Comparison of ENCODE assay signal across 9 cellular contexts in the genomic region with DNA sequence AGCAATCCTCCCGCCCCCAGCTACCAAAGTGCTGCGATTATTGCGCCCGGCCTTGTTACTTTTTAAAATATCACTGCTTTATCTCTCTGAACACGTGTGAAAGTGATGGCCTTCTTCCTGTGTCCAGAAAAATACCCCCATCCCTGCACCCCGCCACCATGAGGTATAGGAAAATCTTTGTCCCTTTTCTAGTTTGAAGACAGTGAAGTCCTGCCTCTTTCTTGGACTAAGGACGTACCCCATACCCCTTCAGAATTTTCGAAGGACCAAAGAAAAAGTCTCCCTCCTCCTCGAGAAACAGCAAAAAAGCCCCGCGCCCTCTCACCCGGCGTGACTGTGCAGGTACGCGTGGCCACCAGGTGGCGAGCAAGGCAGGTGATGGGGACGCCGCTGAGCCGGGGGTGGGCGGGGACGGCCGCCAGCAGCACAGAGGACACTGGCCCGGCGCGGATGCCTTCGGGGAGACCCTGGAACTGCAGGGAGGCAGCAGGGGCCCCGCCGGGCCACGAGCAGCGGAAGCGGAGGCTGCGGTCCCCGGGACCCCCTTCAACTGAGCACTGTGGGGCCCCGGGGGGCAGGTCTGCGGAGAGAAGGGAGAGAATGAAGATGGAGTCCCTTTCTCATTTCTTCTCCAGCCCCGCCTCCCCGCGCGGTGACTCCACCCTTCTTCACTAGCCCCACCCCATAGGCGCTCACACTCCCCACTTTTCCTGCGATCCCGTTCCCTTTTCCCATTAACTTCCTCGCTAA. TPM values are rescaled to one million over a fixed set of nuclear protein-coding genes. Genes with fewer than 3 reads are reported as not detected.
DNase-seq lines count a peak whose midpoint lies in the region; TF ChIP-seq lines count a peak whose summit lies in the region.
"Had no signal": no experiment of that assay in that cellular context is flagged by ENCODE, and none has a peak within 500 bp of the region (broad histone marks: within the 10 kb centered on the region; RNA-seq: fewer than 3 reads in every experiment).

No MANE protein-coding gene starts in this region.

- no peaks in the 10 kb centered on the region for H4K20me1 ChIP-seq in SK-N-SH (ENCODE audit: insufficient read depth)

- intact Hi-C loops in Caco-2 (cut with micrococcal nuclease; ENCODE audit: unreplicated experiment) (loop anchor here (1.0 to 2.0 kb wide), 5 partner anchors 16 to 318 kb away; no protein-coding TSS in a partner anchor), head of caudate nucleus (cut with DNase I) (no loop called here), testis (cut with DNase I; ENCODE audit: low total_unique reads) (no loop called here)

- H3K4me1 ChIP-seq in Caco-2 (peaks cover 26% of the 10 kb centered on the region), HUES64 (ENCODE audit: insufficient read depth, low read length) (peaks cover 12% of the 10 kb centered on the region), SK-N-SH (ENCODE audit: control insufficient read depth in 1 of 2, insufficient read depth in 2 of 2, low read depth in 1 of 2, low read length in 1 of 2) (peaks cover 0 to 8% of the 10 kb centered on the region in 2 experiments; a peak in 1 of 4 replicates), testis (no peaks in the 10 kb centered on the region)

- peaks cover 24% of the 10 kb centered on the region for H3K36me3 Mint-ChIP-seq in Caco-2 (ENCODE audit: insufficient read depth, unreplicated experiment)
- no peaks in the 10 kb centered on the region for H3K36me3 Mint-ChIP-seq in osteocyte (ENCODE audit: unreplicated experiment)

- H3K9me3 Mint-ChIP-seq in Caco-2 (ENCODE audit: unreplicated experiment) (no peaks in the 10 kb centered on the region), osteocyte (ENCODE audit: unreplicated experiment) (no peaks in the 10 kb centered on the region)

- H3K4me2 ChIP-seq in SK-N-SH, result peak overlapping the region; percentile 97

- no peak for TF ChIP-seq POLR2A in testis (IDR thresholded peaks at IDR 0.05)

- H3K4me1 Mint-ChIP-seq in Caco-2 (ENCODE audit: low read depth, unreplicated experiment) (peaks cover 25% of the 10 kb centered on the region), osteocyte (ENCODE audit: unreplicated experiment) (peaks cover 9% of the 10 kb centered on the region)

- 0 out of 4 replicates have a peak, but pooled peaks of 1 of the 2 experiments have one; percentile 5 for TF ChIP-seq EP300 in SK-N-SH (IDR thresholded peaks at IDR 0.05; ENCODE audit: borderline replicate concordance in 1 of 2, low read depth in 1 of 2, low read length in 1 of 2)

- TF ChIP-seq CTCF in Caco-2 (IDR thresholded peaks at IDR 0.05; ENCODE audit: insufficient read depth in 1 of 2, low read depth in 1 of 2, low read length in 1 of 2, severe bottlenecking in 1 of 2, unreplicated experiment in 1 of 2) (peak; percentile 92 to 94), GM20000 (IDR thresholded peaks at IDR 0.05; ENCODE audit: extremely low read depth, missing control alignments) (peak; percentile 89), SK-N-SH (IDR thresholded peaks at IDR 0.05) (peak; percentile 91), osteocyte (IDR thresholded peaks at IDR 0.05) (peak; percentile 92), testis (IDR thresholded peaks at IDR 0.05) (peak; percentile 72 to 89 (median 83))

- no peaks in the 10 kb centered on the region for H3K36me3 ChIP-seq in Caco-2 (ENCODE audit: control insufficient read depth, insufficient read depth, low read length)
- H3K36me3 ChIP-seq in HUES64 (ENCODE audit: insufficient read depth, low read length), result no peaks in the 10 kb centered on the region
- H3K36me3 ChIP-seq in SK-N-SH (replicated peaks in 1 of 2; ENCODE audit: control insufficient read depth in 1 of 2, insufficient read depth in 2 of 2, low read length in 1 of 2), result no peaks in the 10 kb centered on the region
- no peaks in the 10 kb centered on the region for H3K36me3 ChIP-seq in testis (ENCODE audit: low read depth, missing control alignments)

- POLR2A ChIA-PET in Caco-2 (lab: Charles Lee), result interaction anchor here (1.2 to 2.2 kb wide), 2 partner anchors 24 to 29 kb away, joined by 24 to 67 read pairs; no protein-coding TSS in a partner anchor
- POLR2A ChIA-PET in SK-N-SH (lab: Yijun Ruan, JAX), result no interaction called here

- CTCF ChIA-PET in Caco-2 (lab: Charles Lee) (interaction anchor here (1.0 to 3.9 kb wide), 8 partner anchors 16 to 56 kb away, joined by 3 to 46 read pairs (median 14); partner anchors contain the start of gene ETFB), SK-N-SH (lab: Yijun Ruan, JAX) (interaction anchor here (0.6 to 2.1 kb wide), 20 partner anchors 9 to 318 kb away, joined by 3 to 7 read pairs (median 3); no protein-coding TSS in a partner anchor)

- peak overlapping the region; percentile 86 for H3K4me3 Mint-ChIP-seq in Caco-2 (ENCODE audit: unreplicated experiment)
- H3K4me3 Mint-ChIP-seq in osteocyte (ENCODE audit: unreplicated experiment), result peak overlapping the region; percentile 87

- no peaks in the 10 kb centered on the region for H3K79me2 ChIP-seq in SK-N-SH (ENCODE audit: insufficient read depth)

- H3K27ac Mint-ChIP-seq in Caco-2 (ENCODE audit: unreplicated experiment) (peak overlapping the region; percentile 90), osteocyte (ENCODE audit: unreplicated experiment) (peak overlapping the region; percentile 89)

- H2AFZ ChIP-seq in SK-N-SH (ENCODE audit: low read depth), result peak overlapping the region; percentile 99

- TF ChIP-seq RAD21 in SK-N-SH (IDR thresholded peaks at IDR 0.05; ENCODE audit: low read length), result peak; percentile 75

- H3K4me3 ChIP-seq in Caco-2 (ENCODE audit: low read depth, low read length), result peak overlapping the region; percentile 78
- peak overlapping the region; percentile 76 for H3K4me3 ChIP-seq in HUES64 (ENCODE audit: low read length)
- H3K4me3 ChIP-seq in SK-N-SH (ENCODE audit: low read depth in 2 of 2, low read length in 1 of 2), result peak overlapping the region; percentile 63 to 80
- H3K4me3 ChIP-seq in testis, result peak overlapping the region; percentile 58 to 74

- H3K9me3 ChIP-seq in Caco-2 (no peaks in the 10 kb centered on the region), HUES64 (ENCODE audit: insufficient read depth, low read depth, low read length) (no peaks in the 10 kb centered on the region), SK-N-SH (no peaks in the 10 kb centered on the region), testis (no peaks in the 10 kb centered on the region)

- DNase-seq in Caco-2, result peak; percentile 89 to 92
- peak; percentile 94 for DNase-seq in GM20000 (ENCODE audit: low spot score)
- DNase-seq in SK-N-SH, result peak; percentile 95
- peak; percentile 91 for DNase-seq in activated naive CD4-positive, alpha-beta T cell treated with anti-CD3 and anti-CD28 coated beads, Interleukin-2, amount 50 U/mL, for 16 hours
- DNase-seq in head of caudate nucleus, result peak; percentile 56 to 89 (median 79)
- DNase-seq in osteocyte (ENCODE audit: extremely low spot score, unreplicated experiment), result peak; percentile 92
- peak; percentile 92 for DNase-seq in testis

- TSS peak; percentile 33 for BruUV-seq in Caco-2 (replicated peaks; lab: Mats Ljungman, UMichigan)

- H3K9ac ChIP-seq in HUES64 (ENCODE audit: low read depth, low read length) (peak overlapping the region; percentile 67), SK-N-SH (peak overlapping the region; percentile 57; the same call in 1 of the 2 replicates)

- 11% methylated on average over 41 of the region's 43 CpGs for WGBS in HUES64
- WGBS in SK-N-SH (ENCODE audit: low lambda C conversion rate), result 7% methylated on average over 25 of the region's 43 CpGs
- WGBS in testis, 2 donors, result 2 to 6% methylated on average over 20 to 40 of the region's 43 CpGs

- H3K27me3 ChIP-seq in Caco-2 (replicated peaks; ENCODE audit: control insufficient read depth, insufficient read depth, low read length) (no peaks in the 10 kb centered on the region), HUES64 (ENCODE audit: insufficient read depth, low read length) (peaks cover 18% of the 10 kb centered on the region), SK-N-SH (ENCODE audit: insufficient read depth) (no peaks in the 10 kb centered on the region), testis (no peaks in the 10 kb centered on the region)

- no peaks in the 10 kb centered on the region for H3K9me2 ChIP-seq in SK-N-SH

- peaks cover 3% of the 10 kb centered on the region for H3F3A ChIP-seq in SK-N-SH (replicated peaks; ENCODE audit: insufficient read depth)

- H3K27me3 Mint-ChIP-seq in Caco-2 (ENCODE audit: insufficient read depth, unreplicated experiment) (no peaks in the 10 kb centered on the region), osteocyte (ENCODE audit: unreplicated experiment) (no peaks in the 10 kb centered on the region)

- peak overlapping the region; percentile 52; the same call in 1 of the 2 replicates for H3K27ac ChIP-seq in HUES64 (ENCODE audit: low read depth, low read length)
- peak overlapping the region; percentile 65 to 76; a peak in 3 of 4 replicates for H3K27ac ChIP-seq in SK-N-SH (ENCODE audit: low read depth in 2 of 2, low read length in 1 of 2)
- H3K27ac ChIP-seq in testis, result peak overlapping the region; percentile 62 to 80

RNA-seq across cellular contexts. Expression of gene VSIG10L, which starts 3.2 kb away (rescaled TPM):
- total RNA-seq in Caco-2 (2022) (4.5 and 5.0 TPM in 2 replicates), osteocyte (3.5 TPM in 2 replicates), testis (10 to 100 TPM; 10.5 to 12.0 TPM)
- polyA plus RNA-seq in HUES64 (2013, experiment 1 of 2), result 5.7 TPM
- 7.2 TPM for polyA plus RNA-seq in HUES64 (2013, experiment 2 of 2)
- polyA plus RNA-seq in SK-N-SH (2012; rRNA removed) (2.3 and 2.7 TPM in 2 replicates), testis (ENCODE audit: insufficient read depth, low read depth, low replicate concordance) (5.8 TPM)
- polyA plus RNA-seq in SK-N-SH (2012; cell fraction: cytosol; rRNA removed), result 1.2 and 1.8 TPM in 2 replicates
- polyA plus RNA-seq in SK-N-SH (2012; cell fraction: nucleus; rRNA removed), result 11.8 and 12.3 TPM in 2 replicates

RNA-seq across cellular contexts. Expression of gene IGLON5, which starts 27.3 kb away (rescaled TPM):
- total RNA-seq in Caco-2 (2022), result not detected in 2 replicates
- 33.4 TPM for polyA plus RNA-seq in HUES64 (2013, experiment 1 of 2)
- polyA plus RNA-seq in HUES64 (2013, experiment 2 of 2), result 49.2 TPM
- 0.36 and 0.60 TPM in 2 replicates for polyA plus RNA-seq in SK-N-SH (2012; rRNA removed)
- polyA plus RNA-seq in SK-N-SH (2012; cell fraction: cytosol; rRNA removed), result 0.45 and 1.3 TPM in 2 replicates
- polyA plus RNA-seq in SK-N-SH (2012; cell fraction: nucleus; rRNA removed), result 0.29 and 0.38 TPM in 2 replicates
- total RNA-seq in osteocyte, result not detected in 2 replicates
- total RNA-seq in testis, result 10 to 100 TPM; 13.3 to 16.0 TPM
- 13.9 TPM for polyA plus RNA-seq in testis (ENCODE audit: insufficient read depth, low read depth, low replicate concordance)
- total RNA-seq: glomerular endothelial cell had no signal

RNA-seq across cellular contexts. Expression of gene ETFB, which starts 27.4 kb away (rescaled TPM):
- total RNA-seq in Caco-2 (2022) (228 and 239 TPM in 2 replicates), osteocyte (56.2 and 58.8 TPM in 2 replicates), testis (100 to 1,000 TPM; 110 to 146 TPM)
- polyA plus RNA-seq in HUES64 (2013, experiment 1 of 2), result 39.9 TPM
- polyA plus RNA-seq in HUES64 (2013, experiment 2 of 2), result 39.1 TPM
- polyA plus RNA-seq in SK-N-SH (2012; rRNA removed) (130 and 169 TPM in 2 replicates), testis (ENCODE audit: insufficient read depth, low read depth, low replicate concordance) (109 TPM)
- 93.1 and 117 TPM in 2 replicates for polyA plus RNA-seq in SK-N-SH (2012; cell fraction: cytosol; rRNA removed)
- polyA plus RNA-seq in SK-N-SH (2012; cell fraction: nucleus; rRNA removed), result 54.1 and 80.5 TPM in 2 replicates

RNA-seq across cellular contexts. Expression of gene CLDND2, which starts 30.1 kb away (rescaled TPM):
- 1.6 TPM in 1 of 2 replicates, not detected in the other for total RNA-seq in Caco-2 (2022)
- 0.75 TPM for polyA plus RNA-seq in HUES64 (2013, experiment 1 of 2)
- 1.1 TPM for polyA plus RNA-seq in HUES64 (2013, experiment 2 of 2)
- 0.26 TPM in 1 of 2 replicates, not detected in the other for polyA plus RNA-seq in SK-N-SH (2012; rRNA removed)
- 0.22 TPM in 2 replicates for polyA plus RNA-seq in SK-N-SH (2012; cell fraction: cytosol; rRNA removed)
- polyA plus RNA-seq in SK-N-SH (2012; cell fraction: nucleus; rRNA removed), result 0.32 and 0.48 TPM in 2 replicates
- total RNA-seq in osteocyte, result 1.8 TPM in 1 of 2 replicates, not detected in the other
- 10 to 100 TPM; 10.0 to 26.4 TPM for total RNA-seq in testis
- polyA plus RNA-seq in testis (ENCODE audit: insufficient read depth, low read depth, low replicate concordance), result 41.2 TPM
- total RNA-seq: glomerular endothelial cell had no signal

RNA-seq across cellular contexts. Expression of gene NKG7, which starts 33.7 kb away (rescaled TPM):
- total RNA-seq in Caco-2 (2022), result not detected in 2 replicates
- not detected for polyA plus RNA-seq in HUES64 (2013, experiment 1 of 2)
- polyA plus RNA-seq in HUES64 (2013, experiment 2 of 2), result not detected
- polyA plus RNA-seq in SK-N-SH (2012; rRNA removed), result not detected in 2 replicates
- polyA plus RNA-seq in SK-N-SH (2012; cell fraction: cytosol; rRNA removed), result not detected in 2 replicates
- polyA plus RNA-seq in SK-N-SH (2012; cell fraction: nucleus; rRNA removed), result not detected in 2 replicates
- total RNA-seq in osteocyte, result not detected in 2 replicates
- under 1 TPM in 1 of 2 donors, not detected in 1; 0.63 TPM for total RNA-seq in testis
- polyA plus RNA-seq in testis (ENCODE audit: insufficient read depth, low read depth, low replicate concordance), result 8.7 TPM
- total RNA-seq: glomerular endothelial cell had no signal

Comparison
In these comparisons a context has a peak if more than half of its experiments do, and no peak if none do; other contexts are left out.
1. Peak in every context shown above with its lines: DNase-seq, H3K4me3 ChIP-seq and H3K27ac ChIP-seq.
2. RNA of gene IGLON5, which starts 27.3 kb away (total RNA-seq): 13.3 to 16.0 TPM in testis; not detected in osteocyte and not detected in Caco-2; every median in the first group is over 10 times any median in the second.